1 cellular context compared by ENCODE assay signal in the genomic region with DNA sequence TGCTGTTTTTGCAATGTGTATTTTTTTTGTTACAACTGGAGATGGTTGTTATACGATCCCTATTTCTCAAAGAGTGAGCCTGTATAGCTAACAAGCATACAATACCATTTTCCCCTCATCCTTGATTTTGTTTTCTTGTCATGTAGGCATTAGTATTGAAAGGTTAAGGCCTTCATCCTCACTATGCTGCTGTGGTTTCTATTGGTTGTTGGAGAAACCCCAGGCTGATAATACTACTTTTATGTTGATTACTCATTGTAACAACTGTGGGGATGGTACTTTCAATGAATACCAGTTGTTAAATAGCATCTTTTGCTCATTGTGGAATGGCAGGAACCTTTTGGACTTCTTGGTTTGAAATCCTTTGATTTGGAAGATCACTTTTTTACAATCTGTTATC.
TF ChIP-seq lines count a peak whose summit lies in the region.

No MANE protein-coding gene starts in this region.

TF ChIP-seq in WTC11, 78 proteins besides CTCF, POLR2A, EP300 and RAD21 (continued from another document):
- TF ChIP-seq, protein P1, sequence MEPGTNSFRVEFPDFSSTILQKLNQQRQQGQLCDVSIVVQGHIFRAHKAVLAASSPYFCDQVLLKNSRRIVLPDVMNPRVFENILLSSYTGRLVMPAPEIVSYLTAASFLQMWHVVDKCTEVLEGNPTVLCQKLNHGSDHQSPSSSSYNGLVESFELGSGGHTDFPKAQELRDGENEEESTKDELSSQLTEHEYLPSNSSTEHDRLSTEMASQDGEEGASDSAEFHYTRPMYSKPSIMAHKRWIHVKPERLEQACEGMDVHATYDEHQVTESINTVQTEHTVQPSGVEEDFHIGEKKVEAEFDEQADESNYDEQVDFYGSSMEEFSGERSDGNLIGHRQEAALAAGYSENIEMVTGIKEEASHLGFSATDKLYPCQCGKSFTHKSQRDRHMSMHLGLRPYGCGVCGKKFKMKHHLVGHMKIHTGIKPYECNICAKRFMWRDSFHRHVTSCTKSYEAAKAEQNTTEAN (CRISPR knock-in tag; IDR thresholded peaks at IDR 0.05), result no peak
- TF ChIP-seq CREB1 (CRISPR knock-in tag; IDR thresholded peaks at IDR 0.05), result no peak
- TF ChIP-seq PRRX2 (CRISPR knock-in tag; IDR thresholded peaks at IDR 0.05), result no peak
